9 cellular contexts compared by ENCODE assay signal in genomic region chr7:55641273-55641691, GRCh38.
A peak's percentile ranks its signal among the peaks of the same experiment; 100 is the strongest.
DNase-seq lines count a peak whose midpoint lies in the region; ATAC-seq lines count a peak whose summit lies in the region.
"Had no signal": no experiment of that assay in that cellular context is flagged by ENCODE, and none has a peak within 500 bp of the region (broad histone marks: within the 10 kb centered on the region; RNA-seq: fewer than 3 reads in every experiment).

No MANE protein-coding gene starts in this region.

- H3K4me1 Mint-ChIP-seq in natural killer cell treated with Interleukin-12 subunit alpha and Interleukin-12 subunit beta and Interleukin-15 and Interleukin-18, amount 100 ng/mL, for 72 hours (ENCODE audit: low read depth in 2 of 2) = peaks cover 7 to 12% of the 10 kb centered on the region in 2 donors

- peaks cover 9 to 13% of the 10 kb centered on the region in 2 donors for H3K27me3 Mint-ChIP-seq in natural killer cell treated with Interleukin-12 subunit alpha and Interleukin-12 subunit beta and Interleukin-15 and Interleukin-18, amount 100 ng/mL, for 72 hours

- peak overlapping the region; percentile 79 to 87 for H3K27ac Mint-ChIP-seq in natural killer cell treated with Interleukin-12 subunit alpha and Interleukin-12 subunit beta and Interleukin-15 and Interleukin-18, amount 100 ng/mL, for 72 hours
- H3K27ac Mint-ChIP-seq: dendritic cell treated with granulocyte-macrophage colony-stimulating factor and Interleukin-4, amounts not matched to agents 40 ng/mL and 50 ng/mL, for 4 days had no signal

- DNase-seq in DMS79 (lab: John Stamatoyannopoulos, UW) (peak; percentile 73), NCI-H345 treated with DMSO at 0.1 percent for 48 hours (lab: John Stamatoyannopoulos, UW; ENCODE audit: unreplicated experiment) (peak; percentile 87), fibroblast of gingiva (ENCODE audit: low read depth) (peak; percentile 68), NK-92 (lab: John Stamatoyannopoulos, UW; ENCODE audit: unreplicated experiment) (no peak)
- DNase-seq in activated CD4-positive, alpha-beta T cell treated with anti-CD3 and anti-CD28 coated beads for 48 hours = peak; percentile 20
- peak; percentile 75 for DNase-seq in natural killer cell treated with Interleukin-12 subunit alpha and Interleukin-12 subunit beta and Interleukin-15 and Interleukin-18, amount 100 ng/mL, for 72 hours (ENCODE audit: low spot score)

- H3K36me3 Mint-ChIP-seq in natural killer cell treated with Interleukin-12 subunit alpha and Interleukin-12 subunit beta and Interleukin-15 and Interleukin-18, amount 100 ng/mL, for 72 hours = no peaks in the 10 kb centered on the region

- peak overlapping the region; percentile 84 for H3K4me3 Mint-ChIP-seq in natural killer cell treated with Interleukin-12 subunit alpha and Interleukin-12 subunit beta and Interleukin-15 and Interleukin-18, amount 100 ng/mL, for 72 hours
- H3K4me3 Mint-ChIP-seq: dendritic cell treated with granulocyte-macrophage colony-stimulating factor and Interleukin-4, amounts not matched to agents 40 ng/mL and 50 ng/mL, for 4 days had no signal

- ATAC-seq in GM19455 (IDR thresholded peaks at IDR 0.05; ENCODE audit: unreplicated experiment) (peak; percentile 82), HG03442 (IDR thresholded peaks at IDR 0.05; ENCODE audit: unreplicated experiment) (peak; percentile 75)
- ATAC-seq in natural killer cell treated with Interleukin-12 subunit alpha and Interleukin-12 subunit beta and Interleukin-15 and Interleukin-18, amount 100 ng/mL, for 72 hours = peak; percentile 83 to 86

- H3K9me3 Mint-ChIP-seq in natural killer cell treated with Interleukin-12 subunit alpha and Interleukin-12 subunit beta and Interleukin-15 and Interleukin-18, amount 100 ng/mL, for 72 hours = no peaks in the 10 kb centered on the region
